13 cellular contexts compared by ENCODE assay signal in genomic region chr7:141960687-141961422, GRCh38. TPM values are rescaled to one million over a fixed set of nuclear protein-coding genes. Genes with fewer than 3 reads are reported as not detected.
A peak's percentile ranks its signal among the peaks of the same experiment; 100 is the strongest.
DNase-seq lines count a peak whose midpoint lies in the region; ATAC-seq, FAIRE-seq and TF ChIP-seq lines count a peak whose summit lies in the region.
"Had no signal": no experiment of that assay in that cellular context is flagged by ENCODE, and none has a peak within 500 bp of the region (broad histone marks: within the 10 kb centered on the region; RNA-seq: fewer than 3 reads in every experiment).

No MANE protein-coding gene starts in this region.

- no peaks in the 10 kb centered on the region for H3K4me1 ChIP-seq in HepG2 (ENCODE audit: insufficient read depth, low read length)
- H3K4me1 ChIP-seq in BE2C, result no peaks in the 10 kb centered on the region

- no peak for DNase-seq in GM18507 (ENCODE audit: extremely low spot score, insufficient read length, low read depth)
- DNase-seq in HepG2 (ENCODE audit: low spot score), result no peak
- no peak for DNase-seq in stimulated activated naive CD4-positive, alpha-beta T cell (lab: John Stamatoyannopoulos, UW)
- DNase-seq in ACHN, result no peak
- no peak for DNase-seq in BE2C
- DNase-seq in HFFc6, result no peak
- DNase-seq: COR-L47 had no signal

- WGBS in HepG2 (ENCODE audit: low lambda C conversion rate), result 16% methylated on average over 3 of the region's 3 CpGs

- in situ Hi-C loops in HepG2 (cut with HindIII; ENCODE audit: extremely low pct_ligation_motif_present, low pct_unique_long_range_greater_than_20kb), result no loop called here
- in situ Hi-C loops in ACHN (cut with HindIII; ENCODE audit: low pct_ligation_motif_present, low pct_unique_long_range_greater_than_20kb, low sequenced_read_pairs), result no loop called here

- FAIRE-seq in GM18507 (lab: Jason Lieb, UNC) (peak; percentile 18), HepG2 (lab: Jason Lieb, UNC) (no peak)
- FAIRE-seq: HTR-8/SVneo had no signal

- no peaks in the 10 kb centered on the region for H3K79me2 ChIP-seq in HepG2 (ENCODE audit: insufficient read depth, low read length)

- H3K36me3 ChIP-seq in HepG2 (replicated peaks in 1 of 2; ENCODE audit: control insufficient read depth in 1 of 2, insufficient read depth in 2 of 2, low read length in 2 of 2) (no peaks in the 10 kb centered on the region), BE2C (no peaks in the 10 kb centered on the region)

- H3K4me1 Mint-ChIP-seq in HFFc6 (ENCODE audit: low read depth), result no peaks in the 10 kb centered on the region

- H3K27me3 ChIP-seq in HepG2 (ENCODE audit: control insufficient read depth in 1 of 2, insufficient read depth in 2 of 2, low read length in 2 of 2) (no peaks in the 10 kb centered on the region), BE2C (no peaks in the 10 kb centered on the region)

- no peak for TF ChIP-seq EP300 in HepG2 (IDR thresholded peaks at IDR 0.05; ENCODE audit: low read depth in 2 of 2, low read length in 2 of 2)
- no peak for TF ChIP-seq EP300 in HepG2 (CRISPR knock-in tag; IDR thresholded peaks at IDR 0.05; ENCODE audit: borderline replicate concordance)

- TF ChIP-seq CTCF in HepG2 (CRISPR knock-in tag; IDR thresholded peaks at IDR 0.05) (no peak), BE2C (IDR thresholded peaks at IDR 0.05; ENCODE audit: low read depth, low read length) (no peak), HFFc6 (IDR thresholded peaks at IDR 0.05) (no peak)

- H3K4me3 ChIP-seq in HepG2 (replicated peaks in 1 of 3; ENCODE audit: insufficient read depth in 1 of 3, low read depth in 2 of 3, low read length in 3 of 3) (no peak overlapping the region), BE2C (ENCODE audit: low read depth, low read length) (no peak overlapping the region)
- H3K4me3 ChIP-seq: lung, SK-N-MC had no signal

- no peak overlapping the region for H3K4me3 Mint-ChIP-seq in HFFc6

- no TSS peak for BruUV-seq in HepG2 (replicated peaks; lab: Mats Ljungman, UMichigan)

- no peak overlapping the region for H2AFZ ChIP-seq in HepG2 (ENCODE audit: low read length)

- CTCF ChIA-PET in HepG2 (lab: Yijun Ruan, JAX; ENCODE audit: low intra/inter-chr PET ratio, low total read pairs), result no interaction called here

- H3K27me3 Mint-ChIP-seq in HFFc6 (ENCODE audit: insufficient read depth), result no peaks in the 10 kb centered on the region

- no peak for TF ChIP-seq RAD21 in HepG2 (CRISPR knock-in tag; IDR thresholded peaks at IDR 0.05)

- intact Hi-C loops in HepG2 (cut with micrococcal nuclease; ENCODE audit: unreplicated experiment), result loop anchor here (2.0 kb wide), 1 partner anchor 24 kb away; no protein-coding TSS in a partner anchor

- no peak overlapping the region for H3K9ac ChIP-seq in HepG2 (ENCODE audit: insufficient read depth, low read depth, low read length)

- H3K36me3 Mint-ChIP-seq in HFFc6 (ENCODE audit: low read depth), result no peaks in the 10 kb centered on the region

- no peak for TF ChIP-seq POLR2A in HepG2 (IDR thresholded peaks at IDR 0.05; ENCODE audit: insufficient read depth in 1 of 2, low read depth in 2 of 2, low read length in 2 of 2)

- no peak overlapping the region for H3K27ac Mint-ChIP-seq in HFFc6

- ATAC-seq in GM21723 (IDR thresholded peaks at IDR 0.05; ENCODE audit: unreplicated experiment), result peak; percentile 96
- peak; percentile 96 for ATAC-seq in HG03565 (IDR thresholded peaks at IDR 0.05; ENCODE audit: unreplicated experiment)
- no peak for ATAC-seq in HepG2

- H3K9me3 Mint-ChIP-seq in HFFc6, result peaks cover 39% of the 10 kb centered on the region

- POLR2A ChIA-PET in HepG2 (lab: Yijun Ruan, JAX), result no interaction called here

- H3K4me2 ChIP-seq in HepG2 (ENCODE audit: low read depth, low read length), result no peak overlapping the region

- no peaks in the 10 kb centered on the region for H3K9me3 ChIP-seq in HepG2 (ENCODE audit: low read length)
- H3K9me3 ChIP-seq in BE2C, result no peaks in the 10 kb centered on the region

- no peaks in the 10 kb centered on the region for H4K20me1 ChIP-seq in HepG2 (ENCODE audit: insufficient read depth, low read length)

- H3K27ac ChIP-seq in HepG2 (ENCODE audit: extremely low read length, insufficient read depth, low read length), result no peak overlapping the region
- H3K27ac ChIP-seq: SK-N-MC had no signal

RNA-seq across cellular contexts. Expression of gene TAS2R38, which starts 12.7 kb away (rescaled TPM):
- not detected in 2 replicates for total RNA-seq in HepG2 (2016; rRNA removed; fragmentation: Illumina TruSeq; extraction: Trizol)
- not detected in 2 replicates for total RNA-seq in HepG2 (2016; cell fraction: cytosol; rRNA removed; fragmentation: Illumina TruSeq; extraction: Trizol; ENCODE audit: low read depth)
- not detected in 2 replicates for total RNA-seq in HepG2 (2016; cell fraction: insoluble cytoplasmic fraction; rRNA removed; fragmentation: Illumina TruSeq; extraction: Trizol)
- not detected in 2 replicates for total RNA-seq in HepG2 (2016; cell fraction: membrane; rRNA removed; fragmentation: Illumina TruSeq; extraction: Trizol)
- total RNA-seq in HepG2 (2016; cell fraction: nucleus; rRNA removed; fragmentation: Illumina TruSeq; extraction: Trizol), result not detected in 2 replicates
- polyA plus RNA-seq in HepG2 (2011; rRNA removed), result not detected in 2 replicates
- polyA plus RNA-seq in HepG2 (2011; cell fraction: cytosol; rRNA removed), result not detected in 2 replicates
- polyA plus RNA-seq in HepG2 (2011; cell fraction: nucleus; rRNA removed), result not detected in 2 replicates
- polyA plus RNA-seq in HepG2 (2012), result not detected in 2 replicates
- polyA plus RNA-seq in HepG2 (2016; cell fraction: cytosol; fragmentation: Illumina TruSeq; extraction: Trizol; ENCODE audit: low read depth), result not detected in 2 replicates
- polyA plus RNA-seq in HepG2 (2016; cell fraction: insoluble cytoplasmic fraction; fragmentation: Illumina TruSeq; extraction: Trizol; ENCODE audit: low read depth), result not detected in 2 replicates
- not detected in 2 replicates for polyA plus RNA-seq in HepG2 (2016; cell fraction: membrane; fragmentation: Illumina TruSeq; extraction: Trizol; ENCODE audit: low read depth)
- not detected in 2 replicates for polyA plus RNA-seq in HepG2 (2016; cell fraction: nucleus; fragmentation: Illumina TruSeq; extraction: Trizol; ENCODE audit: insufficient read depth, low read depth)
- not detected in 2 replicates for polyA minus RNA-seq in HepG2 (2011; rRNA and poly(A)+ RNA removed; ENCODE audit: low replicate concordance)
- not detected in 2 replicates for polyA minus RNA-seq in HepG2 (2011; cell fraction: cytosol; rRNA and poly(A)+ RNA removed)
- polyA minus RNA-seq in HepG2 (2011; cell fraction: nucleus; rRNA and poly(A)+ RNA removed), result not detected in 2 replicates
- 0.39 TPM for polyA plus RNA-seq in BE2C (2012; ENCODE audit: insufficient read depth, insufficient read length, low read depth)
- not detected for total RNA-seq in HFFc6 (2021; fragmentation: NEBNext Ultra II Directional; extraction: Animal tissue kit (Norgen Biotek cat#: 25700))
- total RNA-seq: fibroblast of villous mesenchyme, lung had no signal
- polyA plus RNA-seq: lung had no signal

RNA-seq across cellular contexts. Expression of gene CLEC5A, which starts 14.1 kb away (rescaled TPM):
- total RNA-seq in HepG2 (2016; rRNA removed; fragmentation: Illumina TruSeq; extraction: Trizol), result not detected in 2 replicates
- not detected in 2 replicates for total RNA-seq in HepG2 (2016; cell fraction: cytosol; rRNA removed; fragmentation: Illumina TruSeq; extraction: Trizol; ENCODE audit: low read depth)
- not detected in 2 replicates for total RNA-seq in HepG2 (2016; cell fraction: insoluble cytoplasmic fraction; rRNA removed; fragmentation: Illumina TruSeq; extraction: Trizol)
- not detected in 2 replicates for total RNA-seq in HepG2 (2016; cell fraction: membrane; rRNA removed; fragmentation: Illumina TruSeq; extraction: Trizol)
- total RNA-seq in HepG2 (2016; cell fraction: nucleus; rRNA removed; fragmentation: Illumina TruSeq; extraction: Trizol), result not detected in 2 replicates
- polyA plus RNA-seq in HepG2 (2011; rRNA removed), result not detected in 2 replicates
- polyA plus RNA-seq in HepG2 (2011; cell fraction: cytosol; rRNA removed), result not detected in 2 replicates
- polyA plus RNA-seq in HepG2 (2011; cell fraction: nucleus; rRNA removed), result not detected in 2 replicates
- polyA plus RNA-seq in HepG2 (2012), result not detected in 2 replicates
- not detected in 2 replicates for polyA plus RNA-seq in HepG2 (2016; cell fraction: cytosol; fragmentation: Illumina TruSeq; extraction: Trizol; ENCODE audit: low read depth)
- polyA plus RNA-seq in HepG2 (2016; cell fraction: insoluble cytoplasmic fraction; fragmentation: Illumina TruSeq; extraction: Trizol; ENCODE audit: low read depth), result not detected in 2 replicates
- polyA plus RNA-seq in HepG2 (2016; cell fraction: membrane; fragmentation: Illumina TruSeq; extraction: Trizol; ENCODE audit: low read depth), result not detected in 2 replicates
- not detected in 2 replicates for polyA plus RNA-seq in HepG2 (2016; cell fraction: nucleus; fragmentation: Illumina TruSeq; extraction: Trizol; ENCODE audit: insufficient read depth, low read depth)
- not detected in 2 replicates for polyA minus RNA-seq in HepG2 (2011; rRNA and poly(A)+ RNA removed; ENCODE audit: low replicate concordance)
- not detected in 2 replicates for polyA minus RNA-seq in HepG2 (2011; cell fraction: cytosol; rRNA and poly(A)+ RNA removed)
- not detected in 2 replicates for polyA minus RNA-seq in HepG2 (2011; cell fraction: nucleus; rRNA and poly(A)+ RNA removed)
- not detected for polyA plus RNA-seq in BE2C (2012; ENCODE audit: insufficient read depth, insufficient read length, low read depth)
- total RNA-seq in HFFc6 (2021; fragmentation: NEBNext Ultra II Directional; extraction: Animal tissue kit (Norgen Biotek cat#: 25700)), result not detected
- total RNA-seq: fibroblast of villous mesenchyme had no signal

RNA-seq across cellular contexts. Expression of gene MGAM, which starts 34.8 kb away (rescaled TPM):
- total RNA-seq in HepG2 (2016; rRNA removed; fragmentation: Illumina TruSeq; extraction: Trizol), result 0.03 and 0.20 TPM in 2 replicates
- 0.09 TPM in 1 of 2 replicates, not detected in the other for total RNA-seq in HepG2 (2016; cell fraction: cytosol; rRNA removed; fragmentation: Illumina TruSeq; extraction: Trizol; ENCODE audit: low read depth)
- 0.01 and 0.13 TPM in 2 replicates for total RNA-seq in HepG2 (2016; cell fraction: insoluble cytoplasmic fraction; rRNA removed; fragmentation: Illumina TruSeq; extraction: Trizol)
- 0.03 and 0.24 TPM in 2 replicates for total RNA-seq in HepG2 (2016; cell fraction: membrane; rRNA removed; fragmentation: Illumina TruSeq; extraction: Trizol)
- total RNA-seq in HepG2 (2016; cell fraction: nucleus; rRNA removed; fragmentation: Illumina TruSeq; extraction: Trizol), result 0.53 and 0.66 TPM in 2 replicates
- 0.16 and 0.34 TPM in 2 replicates for polyA plus RNA-seq in HepG2 (2011; rRNA removed)
- polyA plus RNA-seq in HepG2 (2011; cell fraction: cytosol; rRNA removed), result 0.04 and 0.05 TPM in 2 replicates
- polyA plus RNA-seq in HepG2 (2011; cell fraction: nucleus; rRNA removed), result 0.61 and 1.0 TPM in 2 replicates
- polyA plus RNA-seq in HepG2 (2012), result 0.13 and 0.23 TPM in 2 replicates
- polyA plus RNA-seq in HepG2 (2016; cell fraction: cytosol; fragmentation: Illumina TruSeq; extraction: Trizol; ENCODE audit: low read depth), result not detected in 2 replicates
- not detected in 2 replicates for polyA plus RNA-seq in HepG2 (2016; cell fraction: insoluble cytoplasmic fraction; fragmentation: Illumina TruSeq; extraction: Trizol; ENCODE audit: low read depth)
- not detected in 2 replicates for polyA plus RNA-seq in HepG2 (2016; cell fraction: membrane; fragmentation: Illumina TruSeq; extraction: Trizol; ENCODE audit: low read depth)
- 0.10 and 0.19 TPM in 2 replicates for polyA plus RNA-seq in HepG2 (2016; cell fraction: nucleus; fragmentation: Illumina TruSeq; extraction: Trizol; ENCODE audit: insufficient read depth, low read depth)
- polyA minus RNA-seq in HepG2 (2011; rRNA and poly(A)+ RNA removed; ENCODE audit: low replicate concordance), result 0.05 and 0.46 TPM in 2 replicates
- polyA minus RNA-seq in HepG2 (2011; cell fraction: cytosol; rRNA and poly(A)+ RNA removed), result 0.59 TPM in 1 of 2 replicates, not detected in the other
- 3.5 and 4.0 TPM in 2 replicates for polyA minus RNA-seq in HepG2 (2011; cell fraction: nucleus; rRNA and poly(A)+ RNA removed)
- 0.94 TPM for polyA plus RNA-seq in BE2C (2012; ENCODE audit: insufficient read depth, insufficient read length, low read depth)
- total RNA-seq in HFFc6 (2021; fragmentation: NEBNext Ultra II Directional; extraction: Animal tissue kit (Norgen Biotek cat#: 25700)), result under 1 TPM in 5 of 6 experiments, not detected in 1; 0.03 to 0.07 (median 0.05) TPM

RNA-seq across cellular contexts. Expression of gene OR9A4, which starts 44.7 kb away (rescaled TPM):
- total RNA-seq in HepG2 (2016; rRNA removed; fragmentation: Illumina TruSeq; extraction: Trizol), result not detected in 2 replicates
- total RNA-seq in HepG2 (2016; cell fraction: cytosol; rRNA removed; fragmentation: Illumina TruSeq; extraction: Trizol; ENCODE audit: low read depth), result not detected in 2 replicates
- total RNA-seq in HepG2 (2016; cell fraction: insoluble cytoplasmic fraction; rRNA removed; fragmentation: Illumina TruSeq; extraction: Trizol), result not detected in 2 replicates
- not detected in 2 replicates for total RNA-seq in HepG2 (2016; cell fraction: membrane; rRNA removed; fragmentation: Illumina TruSeq; extraction: Trizol)
- 0.31 and 0.37 TPM in 2 replicates for total RNA-seq in HepG2 (2016; cell fraction: nucleus; rRNA removed; fragmentation: Illumina TruSeq; extraction: Trizol)
- polyA plus RNA-seq in HepG2 (2011; rRNA removed), result 0.10 TPM in 1 of 2 replicates, not detected in the other
- polyA plus RNA-seq in HepG2 (2011; cell fraction: cytosol; rRNA removed), result not detected in 2 replicates
- 0.16 and 0.33 TPM in 2 replicates for polyA plus RNA-seq in HepG2 (2011; cell fraction: nucleus; rRNA removed)
- not detected in 2 replicates for polyA plus RNA-seq in HepG2 (2012)
- not detected in 2 replicates for polyA plus RNA-seq in HepG2 (2016; cell fraction: cytosol; fragmentation: Illumina TruSeq; extraction: Trizol; ENCODE audit: low read depth)
- polyA plus RNA-seq in HepG2 (2016; cell fraction: insoluble cytoplasmic fraction; fragmentation: Illumina TruSeq; extraction: Trizol; ENCODE audit: low read depth), result not detected in 2 replicates
- polyA plus RNA-seq in HepG2 (2016; cell fraction: membrane; fragmentation: Illumina TruSeq; extraction: Trizol; ENCODE audit: low read depth), result not detected in 2 replicates
- not detected in 2 replicates for polyA plus RNA-seq in HepG2 (2016; cell fraction: nucleus; fragmentation: Illumina TruSeq; extraction: Trizol; ENCODE audit: insufficient read depth, low read depth)
- polyA minus RNA-seq in HepG2 (2011; rRNA and poly(A)+ RNA removed; ENCODE audit: low replicate concordance), result 1.0 TPM in 1 of 2 replicates, not detected in the other
- not detected in 2 replicates for polyA minus RNA-seq in HepG2 (2011; cell fraction: cytosol; rRNA and poly(A)+ RNA removed)
- 3.7 and 3.9 TPM in 2 replicates for polyA minus RNA-seq in HepG2 (2011; cell fraction: nucleus; rRNA and poly(A)+ RNA removed)
- not detected for polyA plus RNA-seq in BE2C (2012; ENCODE audit: insufficient read depth, insufficient read length, low read depth)
- total RNA-seq in HFFc6 (2021; fragmentation: NEBNext Ultra II Directional; extraction: Animal tissue kit (Norgen Biotek cat#: 25700)), result not detected
- total RNA-seq: fibroblast of villous mesenchyme had no signal
- polyA plus RNA-seq: lung had no signal
